11 cellular contexts compared by ENCODE assay signal in the genomic region with DNA sequence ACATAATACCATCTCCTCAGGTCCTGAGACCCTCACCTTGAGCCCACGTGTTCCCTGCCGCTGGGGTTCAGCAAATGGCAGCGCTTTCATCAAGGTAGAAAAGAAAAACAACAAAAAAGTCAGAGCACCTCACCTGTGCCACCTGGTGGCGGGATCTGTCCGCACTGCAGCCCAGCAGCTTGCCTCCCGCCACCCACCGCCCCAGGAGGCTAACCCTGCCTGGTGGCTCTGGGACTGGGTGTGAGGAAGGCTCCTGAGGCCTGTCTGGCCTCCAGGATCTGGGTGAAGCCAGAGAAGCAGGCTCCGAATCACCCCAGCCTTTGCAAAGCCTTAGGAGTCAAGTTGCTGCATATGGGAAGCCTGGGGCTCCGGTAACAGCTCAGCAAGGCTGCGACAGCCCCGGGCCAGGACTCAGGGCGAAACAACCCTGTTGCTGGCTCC.
DNase-seq lines count a peak whose midpoint lies in the region; ATAC-seq and TF ChIP-seq lines count a peak whose summit lies in the region.
"Had no signal": no experiment of that assay in that cellular context is flagged by ENCODE, and none has a peak within 500 bp of the region (broad histone marks: within the 10 kb centered on the region; RNA-seq: fewer than 3 reads in every experiment).

No MANE protein-coding gene starts in this region.

- H3K27me3 ChIP-seq in CD4-positive, alpha-beta T cell (ENCODE audit: control insufficient read depth, insufficient read depth, low read length) = no peaks in the 10 kb centered on the region

- no peak overlapping the region for H3K27ac Mint-ChIP-seq in chondrocyte (ENCODE audit: unreplicated experiment)
- no peak overlapping the region for H3K27ac Mint-ChIP-seq in CD4-positive, alpha-beta T cell
- H3K27ac Mint-ChIP-seq: stimulated activated naive CD8-positive, alpha-beta T cell treated with anti-CD3 and anti-CD28 coated beads, Interleukin-15, Interleukin-2, amounts not matched to agents 100 ng/mL and 50 ng/mL, for 24 hours had no signal

- H3K4me1 Mint-ChIP-seq in chondrocyte (ENCODE audit: low read depth) = no peaks in the 10 kb centered on the region
- no peaks in the 10 kb centered on the region for H3K4me1 Mint-ChIP-seq in CD4-positive, alpha-beta T cell (ENCODE audit: low read depth)

- CTCF ChIA-PET in CD4-positive, alpha-beta T cell (lab: Charles Lee) = no interaction called here

- H3K36me3 Mint-ChIP-seq in chondrocyte (ENCODE audit: low read depth) = no peaks in the 10 kb centered on the region
- no peaks in the 10 kb centered on the region for H3K36me3 Mint-ChIP-seq in CD4-positive, alpha-beta T cell (ENCODE audit: low read depth)

- peak; percentile 43 for DNase-seq in activated CD4-positive, alpha-beta T cell treated with anti-CD3 and anti-CD28 coated beads for 48 hours
- DNase-seq in activated CD4-positive, alpha-beta T cell treated with anti-CD3 and anti-CD28 coated beads, Interleukin-2, amount 50 U/mL, for 4 hours = no peak
- no peak for DNase-seq in LNCaP clone FGC (ENCODE audit: low read depth)
- DNase-seq in chondrocyte (ENCODE audit: low spot score) = no peak
- no peak for DNase-seq in retinal pigment epithelial cell (ENCODE audit: low read depth)
- no peak for DNase-seq in DMS153 (lab: John Stamatoyannopoulos, UW)
- DNase-seq in CD4-positive, alpha-beta T cell = no peak
- DNase-seq: activated gamma-delta T cell treated with Interleukin-2 at 50 U/mL for 16 hours, GDM1 had no signal

- no peak overlapping the region for H3K27ac ChIP-seq in CD4-positive, alpha-beta T cell (ENCODE audit: low read depth, low read length)

- H3K4me3 ChIP-seq in LNCaP clone FGC (ENCODE audit: low read depth, low read length) (no peak overlapping the region), retinal pigment epithelial cell (ENCODE audit: low read length) (no peak overlapping the region)

- TF ChIP-seq CTCF in LNCaP clone FGC (IDR thresholded peaks at IDR 0.05; ENCODE audit: control insufficient read depth, extremely low read depth, insufficient read depth) (peak; percentile 75), chondrocyte (IDR thresholded peaks at IDR 0.05) (peak; percentile 76), retinal pigment epithelial cell (conservative IDR thresholded peaks at IDR 0.05; ENCODE audit: low read depth, low read length) (peak; percentile 37)
- TF ChIP-seq CTCF in CD4-positive, alpha-beta T cell (IDR thresholded peaks at IDR 0.05) = no peak

- peaks cover 7% of the 10 kb centered on the region for H3K9me3 ChIP-seq in CD4-positive, alpha-beta T cell (ENCODE audit: control insufficient read depth, low read length)

- no peaks in the 10 kb centered on the region for H3K27me3 Mint-ChIP-seq in chondrocyte (ENCODE audit: low read depth)
- H3K27me3 Mint-ChIP-seq in CD4-positive, alpha-beta T cell = peaks cover 8% of the 10 kb centered on the region
- H3K27me3 Mint-ChIP-seq: stimulated activated naive CD8-positive, alpha-beta T cell treated with anti-CD3 and anti-CD28 coated beads, Interleukin-15, Interleukin-2, amounts not matched to agents 100 ng/mL and 50 ng/mL, for 24 hours had no signal

- intact Hi-C loops in CD4-positive, alpha-beta T cell (cut with DNase I, micrococcal nuclease) = no loop called here

- POLR2A ChIA-PET in CD4-positive, alpha-beta T cell (lab: Charles Lee) = no interaction called here

- H3K4me3 Mint-ChIP-seq in chondrocyte (ENCODE audit: unreplicated experiment) = no peak overlapping the region
- no peak overlapping the region for H3K4me3 Mint-ChIP-seq in CD4-positive, alpha-beta T cell
- H3K4me3 Mint-ChIP-seq: stimulated activated naive CD8-positive, alpha-beta T cell treated with anti-CD3 and anti-CD28 coated beads, Interleukin-15, Interleukin-2, amounts not matched to agents 100 ng/mL and 50 ng/mL, for 24 hours had no signal

- no peak for ATAC-seq in GM18858 (IDR thresholded peaks at IDR 0.05; ENCODE audit: unreplicated experiment)
- ATAC-seq in CD4-positive, alpha-beta T cell (ENCODE audit: poor library complexity) = no peak

- H3K9me3 Mint-ChIP-seq in chondrocyte (ENCODE audit: low read depth) = peaks cover 13% of the 10 kb centered on the region
- peaks cover 4% of the 10 kb centered on the region for H3K9me3 Mint-ChIP-seq in CD4-positive, alpha-beta T cell
